In genomic region chr9:129822825-129823162, GRCh38 we compare ENCODE assay signal across 8 cellular contexts. TPM values are rescaled to one million over a fixed set of nuclear protein-coding genes. Genes with fewer than 3 reads are reported as not detected.
DNase-seq lines count a peak whose midpoint lies in the region; ATAC-seq and TF ChIP-seq lines count a peak whose summit lies in the region.

No MANE protein-coding gene starts in this region.

- peaks cover 8 to 9% of the 10 kb centered on the region in 2 donors for H3K4me1 ChIP-seq in duodenal mucosa (ENCODE audit: control insufficient read depth in 1 of 2, insufficient read depth in 2 of 2, low read length in 2 of 2)

- peak overlapping the region; percentile 64 to 85 for H3K9ac ChIP-seq in duodenal mucosa (ENCODE audit: low read depth in 1 of 2, low read length in 2 of 2)

- ATAC-seq in natural killer cell treated with Interleukin-12 subunit alpha and Interleukin-12 subunit beta and Interleukin-15 and Interleukin-18, amount 100 ng/mL, for 72 hours, result no peak
- ATAC-seq in HG03045 (IDR thresholded peaks at IDR 0.05; ENCODE audit: unreplicated experiment) (no peak), HG02885 (IDR thresholded peaks at IDR 0.05; ENCODE audit: poor library complexity, unreplicated experiment) (no peak)
- ATAC-seq in activated CD4-positive, CD25-positive, alpha-beta regulatory T cell treated with anti-CD3 and anti-CD28 coated beads, Interleukin-2, amount 50 U/mL, for 24 hours, result no peak

- H3K36me3 ChIP-seq in duodenal mucosa (ENCODE audit: control insufficient read depth in 1 of 2, insufficient read depth in 2 of 2, low read length in 2 of 2), result peaks cover 16 to 32% of the 10 kb centered on the region in 2 donors

- peak overlapping the region in 6 of 7 donors; percentile 20 to 93 (median 83) for H3K27ac Mint-ChIP-seq in CD14-positive monocyte
- peak overlapping the region; percentile 60 to 79 for H3K27ac Mint-ChIP-seq in natural killer cell treated with Interleukin-12 subunit alpha and Interleukin-12 subunit beta and Interleukin-15 and Interleukin-18, amount 100 ng/mL, for 72 hours

- intact Hi-C loops in CD14-positive monocyte (cut with micrococcal nuclease), result no loop called here

- TF ChIP-seq CTCF in CD14-positive monocyte (IDR thresholded peaks at IDR 0.05), result no peak

- H3K9me3 Mint-ChIP-seq in CD14-positive monocyte, result peaks cover 0 to 2% (median 0%) of the 10 kb centered on the region in 7 donors
- H3K9me3 Mint-ChIP-seq in natural killer cell treated with Interleukin-12 subunit alpha and Interleukin-12 subunit beta and Interleukin-15 and Interleukin-18, amount 100 ng/mL, for 72 hours, result no peaks in the 10 kb centered on the region

- DNase-seq in CD14-positive monocyte (ENCODE audit: low spot score) (no peak), NOMO-1 (lab: John Stamatoyannopoulos, UW; ENCODE audit: unreplicated experiment in 2 of 2) (peak; percentile 48 to 65), DMS153 (lab: John Stamatoyannopoulos, UW) (no peak)
- DNase-seq in natural killer cell treated with Interleukin-12 subunit alpha and Interleukin-12 subunit beta and Interleukin-15 and Interleukin-18, amount 100 ng/mL, for 72 hours (ENCODE audit: low spot score), result no peak

- no peaks in the 10 kb centered on the region for H3K9me3 ChIP-seq in duodenal mucosa (ENCODE audit: control insufficient read depth in 1 of 2, low read length in 2 of 2)

- no peak overlapping the region for H3K27ac ChIP-seq in duodenal mucosa (ENCODE audit: low read depth, low read length)

- peaks cover 36 to 58% of the 10 kb centered on the region in 2 donors for H3K36me3 Mint-ChIP-seq in CD14-positive monocyte
- peaks cover 6% of the 10 kb centered on the region for H3K36me3 Mint-ChIP-seq in natural killer cell treated with Interleukin-12 subunit alpha and Interleukin-12 subunit beta and Interleukin-15 and Interleukin-18, amount 100 ng/mL, for 72 hours

- peak overlapping the region; percentile 81 to 92 for H3K4me3 Mint-ChIP-seq in CD14-positive monocyte
- peak overlapping the region; percentile 85 for H3K4me3 Mint-ChIP-seq in natural killer cell treated with Interleukin-12 subunit alpha and Interleukin-12 subunit beta and Interleukin-15 and Interleukin-18, amount 100 ng/mL, for 72 hours

- H3K27me3 ChIP-seq in duodenal mucosa (ENCODE audit: control insufficient read depth in 1 of 2, insufficient read depth in 2 of 2, low read length in 2 of 2), result no peaks in the 10 kb centered on the region

- peaks cover 0 to 3% (median 1%) of the 10 kb centered on the region in 3 donors for H3K27me3 Mint-ChIP-seq in CD14-positive monocyte (ENCODE audit: low read depth in 3 of 3)
- H3K27me3 Mint-ChIP-seq in natural killer cell treated with Interleukin-12 subunit alpha and Interleukin-12 subunit beta and Interleukin-15 and Interleukin-18, amount 100 ng/mL, for 72 hours, result no peaks in the 10 kb centered on the region

- peak overlapping the region; percentile 76 to 77 for H3K4me3 ChIP-seq in duodenal mucosa (ENCODE audit: low read depth in 1 of 2, low read length in 2 of 2)

- H3K4me1 Mint-ChIP-seq in CD14-positive monocyte, result peaks cover 17% of the 10 kb centered on the region
- H3K4me1 Mint-ChIP-seq in natural killer cell treated with Interleukin-12 subunit alpha and Interleukin-12 subunit beta and Interleukin-15 and Interleukin-18, amount 100 ng/mL, for 72 hours (ENCODE audit: low read depth in 2 of 2), result peaks cover 11 to 17% of the 10 kb centered on the region in 2 donors

RNA-seq across cellular contexts. Expression of gene TOR1A, which starts 1.1 kb away (rescaled TPM):
- 10 to 100 TPM; 89.6 to 95.3 TPM for polyA plus RNA-seq in CD14-positive monocyte
- 10 to 100 TPM; 53.5 to 54.7 TPM for total RNA-seq in natural killer cell treated with Interleukin-12 subunit alpha and Interleukin-12 subunit beta and Interleukin-15 and Interleukin-18, amount 100 ng/mL, for 72 hours

RNA-seq across cellular contexts. Expression of gene C9orf78, which starts 12.3 kb away (rescaled TPM):
- polyA plus RNA-seq in CD14-positive monocyte, result 10 to 100 TPM; 53.3 to 82.4 TPM
- total RNA-seq in natural killer cell treated with Interleukin-12 subunit alpha and Interleukin-12 subunit beta and Interleukin-15 and Interleukin-18, amount 100 ng/mL, for 72 hours, result 10 to 100 TPM; 39.8 to 65.3 TPM

RNA-seq across cellular contexts. Expression of gene USP20, which starts 12.5 kb away (rescaled TPM):
- polyA plus RNA-seq in CD14-positive monocyte, result 1 to 10 TPM; 2.7 to 5.2 TPM
- 10 to 100 TPM; 34.7 to 44.3 TPM for total RNA-seq in natural killer cell treated with Interleukin-12 subunit alpha and Interleukin-12 subunit beta and Interleukin-15 and Interleukin-18, amount 100 ng/mL, for 72 hours

RNA-seq across cellular contexts. Expression of gene TOR1B, which starts 19.8 kb away (rescaled TPM):
- 10 to 100 TPM; 15.8 to 18.0 TPM for polyA plus RNA-seq in CD14-positive monocyte
- total RNA-seq in natural killer cell treated with Interleukin-12 subunit alpha and Interleukin-12 subunit beta and Interleukin-15 and Interleukin-18, amount 100 ng/mL, for 72 hours, result 10 to 100 TPM; 23.0 to 24.5 TPM

Comparison
In these comparisons a context has a peak if more than half of its experiments do, and no peak if none do; other contexts are left out.
1. DNase-seq: peak in NOMO-1 (2 of 2); none in CD14-positive monocyte (single experiment), natural killer cell treated with Interleukin-12 subunit alpha and Interleukin-12 subunit beta and Interleukin-15 and Interleukin-18, amount 100 ng/mL, for 72 hours (single experiment) and DMS153 (single experiment).